Comparison of ENCODE assay signal across 8 cellular contexts in the genomic region with DNA sequence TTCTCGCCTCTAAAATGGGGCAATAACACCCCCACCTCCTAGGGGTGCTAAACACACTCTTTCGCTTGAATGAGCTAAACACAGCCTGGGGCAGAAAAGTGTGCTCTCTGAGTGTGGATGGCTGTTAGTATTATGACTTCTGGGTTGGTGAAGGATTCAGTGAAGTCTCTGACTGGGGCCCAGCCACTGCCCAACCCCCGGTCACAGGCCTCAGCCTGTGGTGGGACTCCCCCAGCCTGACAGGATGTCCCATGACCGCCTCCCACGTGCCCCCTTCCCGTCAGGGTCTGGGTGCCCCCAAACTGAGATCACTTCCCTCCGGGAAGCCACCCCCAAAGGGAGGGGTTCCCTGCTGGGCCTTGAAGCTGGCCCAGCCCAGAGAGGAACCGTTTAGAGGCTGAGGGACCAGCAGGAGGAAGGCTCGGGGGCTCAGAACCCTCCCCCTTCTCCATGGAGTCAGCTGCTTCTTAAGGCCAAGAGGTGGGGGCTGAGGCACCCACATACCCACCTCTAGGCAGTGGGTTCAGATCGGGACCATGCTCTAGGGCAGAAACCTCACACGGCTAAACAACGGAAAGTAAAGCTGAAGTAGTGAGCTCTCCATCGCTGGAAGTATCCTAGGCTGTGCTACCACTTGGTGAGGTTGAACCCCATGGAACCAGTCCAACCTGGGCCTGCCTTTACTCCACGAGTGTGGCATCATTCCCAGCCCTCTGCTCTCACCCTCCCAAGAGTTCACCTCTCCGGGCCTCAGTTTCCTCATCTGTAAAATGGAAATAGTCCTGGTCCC. TPM values are rescaled to one million over a fixed set of nuclear protein-coding genes. Genes with fewer than 3 reads are reported as not detected.
DNase-seq lines count a peak whose midpoint lies in the region; ATAC-seq, FAIRE-seq and TF ChIP-seq lines count a peak whose summit lies in the region.

No MANE protein-coding gene starts in this region.

- H3K9me3 Mint-ChIP-seq in activated T-cell treated with anti-CD3 and anti-CD28 coated beads, Interleukin-2, amount 50 U/mL, for 72 hours, result no peaks in the 10 kb centered on the region
- H3K9me3 Mint-ChIP-seq in natural killer cell, result no peaks in the 10 kb centered on the region

- ATAC-seq in HG03095 (IDR thresholded peaks at IDR 0.05; ENCODE audit: unreplicated experiment), result peak; percentile 48
- peak; percentile 84 to 88 for ATAC-seq in activated T-cell treated with anti-CD3 and anti-CD28 coated beads, Interleukin-2, amount 50 U/mL, for 72 hours (replicated peaks in 1 of 2)
- ATAC-seq in natural killer cell, result peak; percentile 52 to 80 (median 77)

- DNase-seq in GM13976 (ENCODE audit: low spot score) (peak; percentile 89), natural killer cell (no peak), D341Med (ENCODE audit: low spot score) (no peak), GM19239 (ENCODE audit: insufficient read length, low spot score) (no peak), SIG-M5 (lab: John Stamatoyannopoulos, UW) (no peak)
- DNase-seq in activated T-cell treated with anti-CD3 and anti-CD28 coated beads, Interleukin-2, amount 50 U/mL, for 72 hours, result peak; percentile 75 to 84
- DNase-seq in stimulated activated naive CD4-positive, alpha-beta T cell (lab: John Stamatoyannopoulos, UW), result no peak

- no peak for FAIRE-seq in GM19239 (lab: Jason Lieb, UNC)

- in situ Hi-C loops in GM13976 (cut with MboI; ENCODE audit: low sequenced_read_pairs, unreplicated experiment), result no loop called here

- no peaks in the 10 kb centered on the region for H3K27me3 Mint-ChIP-seq in activated T-cell treated with anti-CD3 and anti-CD28 coated beads, Interleukin-2, amount 50 U/mL, for 72 hours (ENCODE audit: low read depth)
- H3K27me3 Mint-ChIP-seq in natural killer cell (ENCODE audit: low read depth in 2 of 2), result peaks cover 4 to 10% of the 10 kb centered on the region in 2 donors

- H3K4me1 Mint-ChIP-seq in activated T-cell treated with anti-CD3 and anti-CD28 coated beads, Interleukin-2, amount 50 U/mL, for 72 hours (ENCODE audit: low read depth), result peaks cover 63% of the 10 kb centered on the region
- peaks cover 0 to 18% of the 10 kb centered on the region in 2 donors for H3K4me1 Mint-ChIP-seq in natural killer cell

- intact Hi-C loops in natural killer cell (cut with micrococcal nuclease), result no loop called here

- peak overlapping the region; percentile 69 to 77 for H3K4me3 Mint-ChIP-seq in activated T-cell treated with anti-CD3 and anti-CD28 coated beads, Interleukin-2, amount 50 U/mL, for 72 hours
- no peak overlapping the region for H3K4me3 Mint-ChIP-seq in natural killer cell

- H3K36me3 Mint-ChIP-seq in activated T-cell treated with anti-CD3 and anti-CD28 coated beads, Interleukin-2, amount 50 U/mL, for 72 hours (ENCODE audit: insufficient read depth in 2 of 2), result no peaks in the 10 kb centered on the region
- H3K36me3 Mint-ChIP-seq in natural killer cell, result no peaks in the 10 kb centered on the region

- H3K27ac Mint-ChIP-seq in activated T-cell treated with anti-CD3 and anti-CD28 coated beads, Interleukin-2, amount 50 U/mL, for 72 hours, result peak overlapping the region; percentile 89
- peak overlapping the region in 1 of 2 donors; percentile 66 for H3K27ac Mint-ChIP-seq in natural killer cell

- TF ChIP-seq CTCF in GM13976 (IDR thresholded peaks at IDR 0.05; ENCODE audit: borderline replicate concordance, control extremely low read depth, extremely low read depth, insufficient read depth, missing control alignments) (no peak), natural killer cell (IDR thresholded peaks at IDR 0.05) (no peak)

RNA-seq across cellular contexts. Expression of gene DTX1, which starts 13.8 kb away (rescaled TPM):
- total RNA-seq in activated T-cell treated with anti-CD3 and anti-CD28 coated beads, Interleukin-2, amount 50 U/mL, for 72 hours, result 10 to 100 TPM; 17.6 to 18.0 TPM
- 1 to 10 TPM; 1.7 to 4.2 (median 4.0) TPM for total RNA-seq in natural killer cell

Comparison
In these comparisons a context has a peak if more than half of its experiments do, and no peak if none do; other contexts are left out.
1. DNase-seq: peak in GM13976 (single experiment) and activated T-cell treated with anti-CD3 and anti-CD28 coated beads, Interleukin-2, amount 50 U/mL, for 72 hours (2 of 2); none in natural killer cell (single experiment), D341Med (single experiment), GM19239 (single experiment), stimulated activated naive CD4-positive, alpha-beta T cell (0 of 6) and SIG-M5 (single experiment).
2. Peak in every context shown above with its lines, with median percentiles within 50 percentile points of each other: ATAC-seq.